In genomic region chr1:16145030-16145987, GRCh38 we compare ENCODE assay signal across 9 cellular contexts. TPM values are rescaled to one million over a fixed set of nuclear protein-coding genes. Genes with fewer than 3 reads are reported as not detected.
DNase-seq lines count a peak whose midpoint lies in the region; ATAC-seq, FAIRE-seq and TF ChIP-seq lines count a peak whose summit lies in the region.
"Had no signal": no experiment of that assay in that cellular context is flagged by ENCODE, and none has a peak within 500 bp of the region (broad histone marks: within the 10 kb centered on the region; RNA-seq: fewer than 3 reads in every experiment).

No MANE protein-coding gene starts in this region.

- no peaks in the 10 kb centered on the region for H3K36me3 Mint-ChIP-seq in stimulated activated naive B cell treated with anti-CD40 and anti-IgM and Interleukin-4, amounts not matched to agents 10 μg/mL and 1 μg/mL and 100 μg/mL, for 72 hours

- DNase-seq in GM23248 (peak; percentile 98), glomerular visceral epithelial cell (ENCODE audit: extremely low spot score) (peak; percentile 93), GM12891 (ENCODE audit: insufficient read length, low spot score) (no peak), GM20000 (ENCODE audit: low spot score) (no peak)
- no peak for DNase-seq in stimulated activated naive B cell treated with anti-CD40 and anti-IgM and Interleukin-4, amounts not matched to agents 10 μg/mL and 1 μg/mL and 100 μg/mL, for 72 hours

- peak overlapping the region; percentile 85 for H3K4me2 ChIP-seq in GM23248 (ENCODE audit: unreplicated experiment)

- H3K9ac ChIP-seq in GM23248, result peak overlapping the region; percentile 80
- no peak overlapping the region for H3K9ac ChIP-seq in rectal smooth muscle tissue (ENCODE audit: low read length)

- peaks cover 0 to 2% of the 10 kb centered on the region in 2 donors for H3K9me3 Mint-ChIP-seq in stimulated activated naive B cell treated with anti-CD40 and anti-IgM and Interleukin-4, amounts not matched to agents 10 μg/mL and 1 μg/mL and 100 μg/mL, for 72 hours

- peaks cover 23% of the 10 kb centered on the region for H3F3A ChIP-seq in GM23248 (ENCODE audit: insufficient read depth)

- H3K4me1 ChIP-seq in GM23248 (ENCODE audit: insufficient read depth) (peaks cover 40% of the 10 kb centered on the region), rectal smooth muscle tissue (ENCODE audit: control insufficient read depth, insufficient read depth, low read length) (peaks cover 14% of the 10 kb centered on the region)

- H3K27ac Mint-ChIP-seq in stimulated activated naive B cell treated with anti-CD40 and anti-IgM and Interleukin-4, amounts not matched to agents 10 μg/mL and 1 μg/mL and 100 μg/mL, for 72 hours, result no peak overlapping the region

- no peak overlapping the region for H3K4me3 Mint-ChIP-seq in stimulated activated naive B cell treated with anti-CD40 and anti-IgM and Interleukin-4, amounts not matched to agents 10 μg/mL and 1 μg/mL and 100 μg/mL, for 72 hours

- in situ Hi-C loops in GM23248 (cut with MboI), result no loop called here

- ATAC-seq in SK-N-SH treated with all-trans-retinoic acid at 6 μM for 48 hours, result peak; percentile 82
- no peak for ATAC-seq in stimulated activated naive B cell treated with anti-CD40 and anti-IgM and Interleukin-4, amounts not matched to agents 10 μg/mL and 1 μg/mL and 100 μg/mL, for 72 hours (replicated peaks)
- ATAC-seq in HG03135 (IDR thresholded peaks at IDR 0.05; ENCODE audit: unreplicated experiment), result no peak

- H4K20me1 ChIP-seq in GM23248 (ENCODE audit: insufficient read depth), result no peaks in the 10 kb centered on the region

- FAIRE-seq in GM12891 (lab: Jason Lieb, UNC), result no peak

- no peaks in the 10 kb centered on the region for H3K9me2 ChIP-seq in GM23248 (ENCODE audit: insufficient read depth)

- no peak for TF ChIP-seq CTCF in GM20000 (IDR thresholded peaks at IDR 0.05; ENCODE audit: extremely low read depth, missing control alignments)

- H3K27ac ChIP-seq in GM23248 (peak overlapping the region; percentile 92), rectal smooth muscle tissue (ENCODE audit: low read depth, low read length) (peak overlapping the region; percentile 62)
- H3K27ac ChIP-seq: HL-60 had no signal

- H3K27me3 ChIP-seq in GM23248 (replicated peaks; ENCODE audit: insufficient read depth) (no peaks in the 10 kb centered on the region), rectal smooth muscle tissue (ENCODE audit: control insufficient read depth, insufficient read depth, low read length) (peaks cover 2% of the 10 kb centered on the region)

- H3K36me3 ChIP-seq in GM23248 (ENCODE audit: low read depth) (peaks cover 24% of the 10 kb centered on the region; the same call in 1 of the 2 replicates), rectal smooth muscle tissue (ENCODE audit: control insufficient read depth, insufficient read depth, low read length) (peaks cover 6% of the 10 kb centered on the region)

- H3K4me3 ChIP-seq in GM23248, result peak overlapping the region; percentile 64
- peak overlapping the region; percentile 57 for H3K4me3 ChIP-seq in rectal smooth muscle tissue (ENCODE audit: low read length)

- peak overlapping the region; percentile 32; the same call in 1 of the 2 replicates for H2AFZ ChIP-seq in GM23248

- H3K27me3 Mint-ChIP-seq in stimulated activated naive B cell treated with anti-CD40 and anti-IgM and Interleukin-4, amounts not matched to agents 10 μg/mL and 1 μg/mL and 100 μg/mL, for 72 hours, result peaks cover 44 to 67% of the 10 kb centered on the region in 2 donors

- WGBS in GM23248 (ENCODE audit: low coverage in 1 of 2, low lambda C conversion rate in 2 of 2, missing lambda C conversion rate in 2 of 2), 2 experiments, result 13 to 15% methylated on average over 26 to 28 of the region's 28 CpGs

- TF ChIP-seq POLR2A in GM12891 (IDR thresholded peaks at IDR 0.05; ENCODE audit: low read depth, low read length), result no peak

- peaks cover 69% of the 10 kb centered on the region for H3K79me2 ChIP-seq in GM23248 (ENCODE audit: insufficient read depth)

- peaks cover 11 to 16% of the 10 kb centered on the region in 2 donors for H3K4me1 Mint-ChIP-seq in stimulated activated naive B cell treated with anti-CD40 and anti-IgM and Interleukin-4, amounts not matched to agents 10 μg/mL and 1 μg/mL and 100 μg/mL, for 72 hours

- no peaks in the 10 kb centered on the region for H3K9me3 ChIP-seq in GM23248 (ENCODE audit: low read depth)

TF ChIP-seq in SK-N-SH treated with all-trans-retinoic acid at 6 μM for 48 hours, 23 proteins besides CTCF, POLR2A, EP300 and RAD21 (continues in another document):
- TF ChIP-seq ZNF70 (CRISPR knock-in tag; IDR thresholded peaks at IDR 0.05) (no peak), ZC3H10 (CRISPR knock-in tag; IDR thresholded peaks at IDR 0.05) (no peak), ESRRG (CRISPR knock-in tag; IDR thresholded peaks at IDR 0.05) (no peak), TSHZ2 (CRISPR knock-in tag; IDR thresholded peaks at IDR 0.05) (no peak)

TF ChIP-seq in GM12891, 5 proteins besides CTCF, POLR2A, EP300 and RAD21:
- TF ChIP-seq POU2F2 (IDR thresholded peaks at IDR 0.05; ENCODE audit: low read depth, low read length) (no peak), POLR2AphosphoS5 (IDR thresholded peaks at IDR 0.05; ENCODE audit: low read depth, low read length) (no peak), TAF1 (IDR thresholded peaks at IDR 0.05; ENCODE audit: low read depth, low read length) (no peak)
TF ChIP-seq in GM12891: peak in this region for 0.

RNA-seq across cellular contexts. Expression of gene EPHA2, which starts 10.6 kb away (rescaled TPM):
- total RNA-seq in GM23248 (2014; rRNA removed; shearing (Covaris generic)), result 20.4 and 21.7 TPM in 2 replicates
- polyA plus RNA-seq in GM23248 (2016; fragmentation: Nextera tagmentation; extraction: Ambion mirVana), result 8.0 and 8.8 TPM in 2 replicates
- 0.14 TPM for polyA plus RNA-seq in GM12891 (2012; ENCODE audit: low read depth, missing spikeins)

Comparison
In these comparisons a context has a peak if more than half of its experiments do, and no peak if none do; other contexts are left out.
1. DNase-seq: peak in GM23248 (single experiment) and glomerular visceral epithelial cell (single experiment); none in stimulated activated naive B cell treated with anti-CD40 and anti-IgM and Interleukin-4, amounts not matched to agents 10 μg/mL and 1 μg/mL and 100 μg/mL, for 72 hours (single experiment), GM12891 (single experiment) and GM20000 (single experiment).